Comparison of ENCODE assay signal across 8 cellular contexts in the genomic region with DNA sequence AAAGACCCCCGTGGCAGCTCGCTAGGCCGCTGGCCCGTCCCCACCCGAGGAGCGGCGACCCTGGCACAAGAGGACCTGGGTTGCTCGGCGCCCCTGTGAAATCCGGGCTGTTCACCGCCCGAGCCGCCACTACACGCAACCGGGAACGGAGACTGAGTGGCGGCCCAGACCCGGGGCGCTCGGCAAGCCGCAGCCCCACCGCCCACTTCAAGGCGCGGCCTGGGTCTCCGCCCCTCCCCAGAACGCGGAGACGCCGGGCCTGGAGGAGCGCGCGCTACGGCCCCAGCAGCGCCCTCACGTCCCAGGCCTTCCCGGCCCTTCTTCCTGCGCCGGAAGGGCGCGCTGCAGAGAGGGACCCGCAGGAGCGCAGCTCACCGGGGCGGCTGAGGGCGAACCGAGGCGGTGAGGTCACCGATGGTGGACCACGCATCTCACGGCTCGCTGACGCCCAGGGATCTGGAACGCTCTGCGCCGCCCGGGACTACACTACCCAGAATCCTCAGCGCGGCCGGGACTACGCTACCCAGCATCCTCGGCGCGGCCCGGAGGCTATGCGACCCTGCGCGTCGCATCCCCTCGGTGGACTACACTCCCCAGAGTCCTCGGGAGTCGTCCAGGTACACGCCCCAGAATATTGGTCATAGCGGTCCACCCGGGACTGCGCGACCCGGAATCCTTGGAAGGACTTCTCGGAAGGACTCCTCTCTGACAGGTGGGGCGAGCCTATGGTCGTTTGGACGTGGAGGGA. TPM values are rescaled to one million over a fixed set of nuclear protein-coding genes. Genes with fewer than 3 reads are reported as not detected.
A peak's percentile ranks its signal among the peaks of the same experiment; 100 is the strongest.
DNase-seq lines count a peak whose midpoint lies in the region; ATAC-seq, FAIRE-seq and TF ChIP-seq lines count a peak whose summit lies in the region.

A gene (minus strand): TSS at position 470 of the 748 bp plus-strand sequence. CDS start 10,436 bp downstream, outside the sequence.

- peak in 1 of 2 donors; percentile 20 for TF ChIP-seq CTCF in right atrium auricular region (IDR thresholded peaks at IDR 0.05)
- TF ChIP-seq CTCF in psoas muscle (IDR thresholded peaks at IDR 0.05) = peak; percentile 21

- H3K4me3 ChIP-seq in right atrium auricular region (peak within 1 kb of the TSS; percentile 68 to 94), psoas muscle (peak within 1 kb of the TSS; percentile 99)

- H3K27ac ChIP-seq in angular gyrus (ENCODE audit: low read depth, low read length) (peak within 1 kb of the TSS; percentile 93), right atrium auricular region (peak within 1 kb of the TSS; percentile 93 to 95), psoas muscle (peak within 1 kb of the TSS; percentile 94)

- peak; percentile 48 to 78 for DNase-seq in NCI-H187 (lab: John Stamatoyannopoulos, UW)
- DNase-seq in T-helper 2 cell = peak; percentile 81 to 97 (median 87)
- DNase-seq in right atrium auricular region (ENCODE audit: low spot score) = peak; percentile 97
- peak; percentile 96 to 97 for DNase-seq in psoas muscle
- DNase-seq in urothelium cell line (ENCODE audit: low spot score) = peak; percentile 96

- WGBS in psoas muscle, 3 donors = 0% methylated on average over 69 to 81 of the region's 81 CpGs

- peaks cover 0 to 15% of the 10 kb centered on the region in 2 donors for H3K4me1 ChIP-seq in right atrium auricular region
- peaks cover 11% of the 10 kb centered on the region for H3K4me1 ChIP-seq in psoas muscle

- FAIRE-seq in urothelium cell line (lab: Jason Lieb, UNC) = peak; percentile 98

- H3K27me3 ChIP-seq in right atrium auricular region = no peaks in the 10 kb centered on the region
- H3K27me3 ChIP-seq in psoas muscle (ENCODE audit: insufficient read depth in 3 of 3, low read length in 2 of 3) = no peaks in the 10 kb centered on the region

- peak; percentile 95 for ATAC-seq in GM18498 (IDR thresholded peaks at IDR 0.05; ENCODE audit: unreplicated experiment)
- peak; percentile 95 for ATAC-seq in HG02938 (IDR thresholded peaks at IDR 0.05; ENCODE audit: unreplicated experiment)
- peak; percentile 99 to 100 (median 100) for ATAC-seq in psoas muscle

- H3K36me3 ChIP-seq in right atrium auricular region (no peaks in the 10 kb centered on the region), psoas muscle (ENCODE audit: insufficient read depth in 1 of 2, low read depth in 1 of 2) (peaks cover 0 to 5% of the 10 kb centered on the region in 2 donors)

- intact Hi-C loops in psoas muscle (cut with DNase I) = loop anchor here (10.0 kb wide), 3 partner anchors 72 to 442 kb away; a partner anchor contains a TSS

- H3K9me3 ChIP-seq in right atrium auricular region = peaks cover 0 to 19% of the 10 kb centered on the region in 2 donors
- peaks cover 16% of the 10 kb centered on the region for H3K9me3 ChIP-seq in psoas muscle

RNA-seq across cellular contexts. Expression of the gene that starts here (rescaled TPM):
- 1 to 10 TPM; 6.2 to 9.1 TPM for total RNA-seq in right atrium auricular region
- total RNA-seq in psoas muscle = 10 to 100 TPM in 2 of 4 donors, 1 to 10 TPM in 2; 7.4 to 12.5 (median 9.6) TPM
- 1 to 10 TPM; 4.1 to 8.1 (median 4.4) TPM for polyA plus RNA-seq in psoas muscle

Comparison
In these comparisons a context has a peak if more than half of its experiments do, and no peak if none do; other contexts are left out.
1. Peak in every context shown above with its lines: DNase-seq, ATAC-seq, H3K4me3 ChIP-seq and H3K27ac ChIP-seq.